In genomic region chr6:43143235-43144124, GRCh38 we compare ENCODE assay signal across 8 cellular contexts.
A peak's percentile ranks its signal among the peaks of the same experiment; 100 is the strongest.
DNase-seq lines count a peak whose midpoint lies in the region; ATAC-seq and TF ChIP-seq lines count a peak whose summit lies in the region.

No MANE protein-coding gene starts in this region.

- ATAC-seq in HG03442 (IDR thresholded peaks at IDR 0.05; ENCODE audit: unreplicated experiment) (peak; percentile 52), memory B cell (ENCODE audit: low read depth) (peak; percentile 98), HG03039 (IDR thresholded peaks at IDR 0.05; ENCODE audit: unreplicated experiment) (no peak)

- H3K4me3 Mint-ChIP-seq in memory B cell: no peak overlapping the region

- DNase-seq in NCI-H82 treated with DMSO at 0.1 percent for 48 hours (lab: John Stamatoyannopoulos, UW; ENCODE audit: unreplicated experiment) (peak; percentile 75), memory B cell (ENCODE audit: low spot score in 2 of 2) (peak; percentile 71 to 84)
- DNase-seq in activated CD8-positive, alpha-beta memory T cell treated with anti-CD3 and anti-CD28 coated beads for 24 hours: peak; percentile 92
- peak; percentile 67 for DNase-seq in effector CD8-positive, alpha-beta T cell (lab: John Stamatoyannopoulos, UW)
- DNase-seq in stimulated activated CD8-positive, alpha-beta memory T cell treated with anti-CD3 and anti-CD28 coated beads, Interleukin-12 subunit alpha, Interleukin-12 subunit beta, amount 100 ng/mL, for 24 hours (ENCODE audit: extremely low read depth): peak; percentile 47

- H3K9me3 Mint-ChIP-seq in memory B cell: no peaks in the 10 kb centered on the region

- H3K27ac Mint-ChIP-seq in memory B cell: no peak overlapping the region

- H3K4me1 Mint-ChIP-seq in memory B cell: peaks cover 3% of the 10 kb centered on the region

- peak; percentile 96 for TF ChIP-seq CTCF in GM12873 (IDR thresholded peaks at IDR 0.05; ENCODE audit: insufficient read depth, low read depth, low read length, missing control alignments)

- H3K36me3 Mint-ChIP-seq in memory B cell: no peaks in the 10 kb centered on the region

- H3K27me3 Mint-ChIP-seq in memory B cell: peaks cover 5% of the 10 kb centered on the region
